ENCODE assay signal across 9 cellular contexts in genomic region chr1:46532498-46533178, GRCh38. TPM values are rescaled to one million over a fixed set of nuclear protein-coding genes. Genes with fewer than 3 reads are reported as not detected.
DNase-seq lines count a peak whose midpoint lies in the region; ATAC-seq and TF ChIP-seq lines count a peak whose summit lies in the region.
"Had no signal": no experiment of that assay in that cellular context is flagged by ENCODE, and none has a peak within 500 bp of the region (broad histone marks: within the 10 kb centered on the region; RNA-seq: fewer than 3 reads in every experiment).

No MANE protein-coding gene starts in this region.

- H3K56ac ChIP-seq in mesendoderm (ENCODE audit: low read length): peak overlapping the region; percentile 82

- no peaks in the 10 kb centered on the region for H3K9me3 ChIP-seq in duodenal mucosa (ENCODE audit: control insufficient read depth in 1 of 2, low read length in 2 of 2)

- CTCF ChIA-PET in activated CD8-positive, alpha-beta T cell treated with anti-CD3 and anti-CD28 coated beads for 36 hours (lab: Charles Lee): interaction anchor here (0.5 to 4.1 kb wide), 16 partner anchors 10 to 193 kb away, joined by 3 to 26 read pairs (median 5); partner anchors contain the start of gene MOB3C

- H2BK5ac ChIP-seq in mesendoderm (ENCODE audit: low read length): no peak overlapping the region

- peak overlapping the region; percentile 22 for H3K4me3 Mint-ChIP-seq in activated CD8-positive, alpha-beta T cell treated with anti-CD3 and anti-CD28 coated beads for 36 hours

- H3K36me3 ChIP-seq in duodenal mucosa (ENCODE audit: control insufficient read depth in 1 of 2, insufficient read depth in 2 of 2, low read length in 2 of 2): no peaks in the 10 kb centered on the region
- no peaks in the 10 kb centered on the region for H3K36me3 ChIP-seq in mesendoderm (ENCODE audit: control insufficient read depth, insufficient read depth, low read length)

- H2AK5ac ChIP-seq in mesendoderm (ENCODE audit: low read length): no peak overlapping the region

- TF ChIP-seq CTCF in activated CD8-positive, alpha-beta T cell treated with anti-CD3 and anti-CD28 coated beads for 36 hours (IDR thresholded peaks at IDR 0.05): peak; percentile 71

- H3K23ac ChIP-seq in mesendoderm (ENCODE audit: low read length): no peak overlapping the region

- ATAC-seq in activated CD8-positive, alpha-beta T cell treated with anti-CD3 and anti-CD28 coated beads for 36 hours: peak; percentile 68

- H3K4me1 Mint-ChIP-seq in activated CD8-positive, alpha-beta T cell treated with anti-CD3 and anti-CD28 coated beads for 36 hours (ENCODE audit: low read depth): peaks cover 31% of the 10 kb centered on the region

- H3K79me2 ChIP-seq in mesendoderm (ENCODE audit: control insufficient read depth, insufficient read depth, low read length): no peaks in the 10 kb centered on the region

- H3K4ac ChIP-seq in mesendoderm (ENCODE audit: low read depth, low read length): no peak overlapping the region

- H3K27ac Mint-ChIP-seq in activated CD8-positive, alpha-beta T cell treated with anti-CD3 and anti-CD28 coated beads for 36 hours: no peak overlapping the region

- peaks cover 28% of the 10 kb centered on the region for H3K27me3 Mint-ChIP-seq in activated CD8-positive, alpha-beta T cell treated with anti-CD3 and anti-CD28 coated beads for 36 hours

- H3K9me3 Mint-ChIP-seq in activated CD8-positive, alpha-beta T cell treated with anti-CD3 and anti-CD28 coated beads for 36 hours: no peaks in the 10 kb centered on the region

- H3K9ac ChIP-seq in duodenal mucosa (ENCODE audit: low read depth in 1 of 2, low read length in 2 of 2): no peak overlapping the region
- H3K9ac ChIP-seq in mesendoderm (ENCODE audit: low read length): peak overlapping the region; percentile 62

- H4K8ac ChIP-seq in mesendoderm (ENCODE audit: low read depth, low read length): no peak overlapping the region

- DNase-seq in NCI-H146 (lab: John Stamatoyannopoulos, UW) (peak; percentile 62), NCI-H146 treated with DMSO at 0.1 percent for 48 hours (lab: John Stamatoyannopoulos, UW; ENCODE audit: unreplicated experiment) (no peak), NCI-H128 (lab: John Stamatoyannopoulos, UW; ENCODE audit: unreplicated experiment) (peak; percentile 74), mesendoderm (peak; percentile 65), NK-92 (lab: John Stamatoyannopoulos, UW; ENCODE audit: unreplicated experiment) (no peak)
- DNase-seq in activated CD8-positive, alpha-beta T cell treated with anti-CD3 and anti-CD28 coated beads for 36 hours: peak; percentile 80
- peak; percentile 34 to 55 for DNase-seq in stimulated activated CD8-positive, alpha-beta memory T cell treated with anti-CD3 and anti-CD28 coated beads, Interleukin-15, amount 100 ng/mL, for 4 hours (ENCODE audit: low read depth in 2 of 2)
- DNase-seq: DND-41 had no signal

- no peak overlapping the region for H3K18ac ChIP-seq in mesendoderm (ENCODE audit: low read length)

- no peak overlapping the region for H2BK15ac ChIP-seq in mesendoderm (replicated peaks; ENCODE audit: low read depth)

- no CpG with 5 or more reads among the region's 31 CpGs for WGBS in mesendoderm (ENCODE audit: extremely low coverage, insufficient coverage, low lambda C conversion rate)

- intact Hi-C loops in activated CD8-positive, alpha-beta T cell treated with anti-CD3 and anti-CD28 coated beads for 36 hours (cut with micrococcal nuclease): loop anchor here (5.0 kb wide), 1 partner anchor 195 kb away; no protein-coding TSS in a partner anchor

- H2BK120ac ChIP-seq in mesendoderm (ENCODE audit: low read depth, low read length): no peak overlapping the region

- no peak overlapping the region for H3K27ac ChIP-seq in duodenal mucosa (ENCODE audit: low read depth, low read length)
- H3K27ac ChIP-seq in mesendoderm (ENCODE audit: low read depth, low read length): no peak overlapping the region

- H3K4me2 ChIP-seq in mesendoderm (ENCODE audit: low read length): peak overlapping the region; percentile 62

- H3K36me3 Mint-ChIP-seq in activated CD8-positive, alpha-beta T cell treated with anti-CD3 and anti-CD28 coated beads for 36 hours (ENCODE audit: low read depth): no peaks in the 10 kb centered on the region

- H3K79me1 ChIP-seq in mesendoderm (ENCODE audit: low read length): no peaks in the 10 kb centered on the region

- peak overlapping the region; percentile 4 to 21 for H3K4me3 ChIP-seq in duodenal mucosa (ENCODE audit: low read depth in 1 of 2, low read length in 2 of 2)
- no peak overlapping the region for H3K4me3 ChIP-seq in mesendoderm (ENCODE audit: low read length)

- H3K27me3 ChIP-seq in duodenal mucosa (ENCODE audit: control insufficient read depth in 1 of 2, insufficient read depth in 2 of 2, low read length in 2 of 2) (peaks cover 35 to 37% of the 10 kb centered on the region in 2 donors), mesendoderm (ENCODE audit: insufficient read depth, low read length, poor library complexity) (peaks cover 31% of the 10 kb centered on the region)

- no peak overlapping the region for H4K5ac ChIP-seq in mesendoderm (ENCODE audit: low read length)

- POLR2A ChIA-PET in activated CD8-positive, alpha-beta T cell treated with anti-CD3 and anti-CD28 coated beads for 36 hours (lab: Charles Lee): interaction anchor here (0.7 to 1.1 kb wide), 3 partner anchors 89 to 188 kb away, joined by 3 read pairs; no protein-coding TSS in a partner anchor

- H3K4me1 ChIP-seq in duodenal mucosa (ENCODE audit: control insufficient read depth in 1 of 2, insufficient read depth in 2 of 2, low read length in 2 of 2): peaks cover 2 to 8% of the 10 kb centered on the region in 2 donors
- H3K4me1 ChIP-seq in mesendoderm (ENCODE audit: control insufficient read depth, low read depth, low read length): peaks cover 4% of the 10 kb centered on the region

RNA-seq across cellular contexts. Expression of gene KNCN, which starts 18.8 kb away (rescaled TPM):
- not detected for total RNA-seq in activated CD8-positive, alpha-beta T cell treated with anti-CD3 and anti-CD28 coated beads for 36 hours
- polyA plus RNA-seq in mesendoderm (2013, experiment 1 of 2): not detected
- polyA plus RNA-seq in mesendoderm (2013, experiment 2 of 2): not detected

RNA-seq across cellular contexts. Expression of gene DMBX1, which starts 43.0 kb away (rescaled TPM):
- total RNA-seq in activated CD8-positive, alpha-beta T cell treated with anti-CD3 and anti-CD28 coated beads for 36 hours: under 1 TPM in 1 of 2 experiments, not detected in 1; 0.09 TPM
- polyA plus RNA-seq in mesendoderm (2013, experiment 1 of 2): 0.03 TPM
- 0.03 TPM for polyA plus RNA-seq in mesendoderm (2013, experiment 2 of 2)

Comparison
In these comparisons a context has a peak if more than half of its experiments do, and no peak if none do; other contexts are left out.
1. DNase-seq: peak in NCI-H146 (single experiment), NCI-H128 (single experiment), activated CD8-positive, alpha-beta T cell treated with anti-CD3 and anti-CD28 coated beads for 36 hours (single experiment), mesendoderm (single experiment) and stimulated activated CD8-positive, alpha-beta memory T cell treated with anti-CD3 and anti-CD28 coated beads, Interleukin-15, amount 100 ng/mL, for 4 hours (2 of 2); none in NCI-H146 treated with DMSO at 0.1 percent for 48 hours (single experiment) and NK-92 (single experiment).